ENCODE assay signal across 14 cellular contexts in genomic region chr18:10169064-10169562, GRCh38.
A peak's percentile ranks its signal among the peaks of the same experiment; 100 is the strongest.
DNase-seq lines count a peak whose midpoint lies in the region; ATAC-seq and TF ChIP-seq lines count a peak whose summit lies in the region.
"Had no signal": no experiment of that assay in that cellular context is flagged by ENCODE, and none has a peak within 500 bp of the region (broad histone marks: within the 10 kb centered on the region; RNA-seq: fewer than 3 reads in every experiment).

No MANE protein-coding gene starts in this region.

- TF ChIP-seq CTCF in astrocyte of the cerebellum (IDR thresholded peaks at IDR 0.05; ENCODE audit: low read depth, low read length, missing control alignments): no peak

- peak; percentile 14 for DNase-seq in DMS153 treated with DMSO at 0.1 percent for 48 hours (lab: John Stamatoyannopoulos, UW; ENCODE audit: unreplicated experiment)
- peak; percentile 27 for DNase-seq in NCI-H2029 treated with DMSO at 0.1 percent for 48 hours (lab: John Stamatoyannopoulos, UW)
- peak; percentile 65 for DNase-seq in astrocyte of the cerebellum (ENCODE audit: low read depth)
- peak; percentile 5 for DNase-seq in glomerular endothelial cell (ENCODE audit: extremely low read depth, low read depth, low spot score)
- DNase-seq in T-helper 9 cell: no peak
- DNase-seq: activated CD4-positive, alpha-beta T cell treated with anti-CD3 and anti-CD28 coated beads for 36 hours; AML-193; heart right ventricle; NCI-H2227 treated with DMSO at 0.1 percent for 48 hours; stimulated activated CD4-positive, alpha-beta T cell treated with anti-CD3 and anti-CD28 coated beads, Interleukin-4, amount 100 ng/mL, for 24 hours; substantia nigra had no signal

- in situ Hi-C loops in astrocyte of the cerebellum (cut with HindIII; ENCODE audit: low sequenced_read_pairs): no loop called here

- ATAC-seq in HG03139 (IDR thresholded peaks at IDR 0.05; ENCODE audit: unreplicated experiment) (no peak), HG03354 (IDR thresholded peaks at IDR 0.05; ENCODE audit: poor library complexity, severe bottlenecking, unreplicated experiment) (no peak), GM19452 (IDR thresholded peaks at IDR 0.05; ENCODE audit: unreplicated experiment) (no peak)
- ATAC-seq: activated CD4-positive, alpha-beta T cell treated with anti-CD3 and anti-CD28 coated beads for 36 hours; heart right ventricle had no signal

- H3K4me3 ChIP-seq in astrocyte of the cerebellum (ENCODE audit: low read depth, low read length): no peak overlapping the region
- H3K4me3 ChIP-seq: heart right ventricle had no signal
